In the genomic region with DNA sequence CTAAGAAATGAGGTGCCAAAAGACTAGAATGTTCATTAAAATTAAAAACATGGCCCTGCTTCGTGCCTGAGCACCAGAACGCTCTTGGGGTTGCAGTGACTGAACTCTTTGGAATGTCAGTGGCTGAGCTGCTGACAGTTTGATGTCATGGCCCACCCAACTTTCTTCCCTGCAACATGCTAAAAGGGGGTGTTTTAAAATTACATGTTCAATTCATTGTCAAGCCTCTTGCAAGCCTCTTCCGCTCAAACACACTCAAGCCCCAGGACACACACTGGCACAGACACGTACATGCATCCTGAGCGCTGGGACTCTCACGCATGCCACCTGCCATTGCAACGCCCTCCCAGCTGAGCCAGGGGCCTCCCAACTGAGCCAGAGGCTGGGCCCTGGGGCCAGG, we compare ENCODE assay signal across 1 cellular context.
TF ChIP-seq lines count a peak whose summit lies in the region.

No MANE protein-coding gene starts in this region.

TF ChIP-seq in GM12891, 5 proteins besides CTCF, POLR2A, EP300 and RAD21 (continued from another document):
- TF ChIP-seq SPI1 (IDR thresholded peaks at IDR 0.05; ENCODE audit: low read depth, low read length) = no peak
- no peak for TF ChIP-seq POU2F2 (IDR thresholded peaks at IDR 0.05; ENCODE audit: low read depth, low read length)
- TF ChIP-seq TAF1 (IDR thresholded peaks at IDR 0.05; ENCODE audit: low read depth, low read length) = no peak
- no peak for TF ChIP-seq PAX5 (IDR thresholded peaks at IDR 0.05; ENCODE audit: insufficient read depth, low read length, severe bottlenecking)
TF ChIP-seq in GM12891: peak in this region for 0.
